ENCODE assay signal across 8 cellular contexts in the genomic region with DNA sequence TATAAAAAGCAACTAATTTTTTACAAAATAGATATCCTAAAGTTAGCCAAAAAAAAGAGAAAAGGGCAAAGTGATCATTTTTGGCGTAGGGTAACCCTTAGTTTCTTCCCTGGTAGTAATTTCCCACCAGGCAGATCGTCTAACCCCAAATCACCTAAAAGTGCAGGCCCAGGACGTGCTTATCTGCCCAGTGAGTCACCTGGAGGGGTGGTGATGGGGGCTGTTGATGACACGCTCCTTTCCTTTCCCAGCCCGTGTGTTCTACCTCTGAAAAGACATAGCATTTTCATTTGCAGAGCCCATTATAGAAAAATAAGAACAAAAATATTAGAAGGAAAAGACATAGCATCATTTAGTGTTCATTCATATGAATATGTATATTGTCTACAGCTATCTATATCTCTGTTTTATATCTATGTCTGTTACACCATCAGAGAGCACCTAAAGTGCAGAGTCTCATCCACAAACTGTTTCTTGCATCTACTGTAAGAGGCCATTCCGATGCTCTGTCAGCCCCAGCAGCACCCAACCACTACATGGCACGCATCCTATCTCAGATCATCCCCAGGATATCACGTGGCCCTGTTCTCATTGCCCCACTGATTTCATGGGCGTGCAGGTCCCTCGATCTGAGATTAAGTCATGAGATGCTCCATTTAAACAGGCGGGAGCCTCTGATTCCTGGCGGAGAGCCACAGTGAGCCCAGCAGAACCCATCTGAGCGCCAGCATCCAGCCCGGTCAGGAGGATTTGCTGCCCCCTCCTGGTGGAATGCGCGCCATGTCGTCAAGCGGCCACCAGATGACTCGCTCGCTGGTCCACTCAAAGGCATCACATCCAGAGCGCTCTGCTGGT. TPM values are rescaled to one million over a fixed set of nuclear protein-coding genes. Genes with fewer than 3 reads are reported as not detected.
DNase-seq lines count a peak whose midpoint lies in the region; ATAC-seq and TF ChIP-seq lines count a peak whose summit lies in the region.

No MANE protein-coding gene starts in this region.

- no peak overlapping the region for H3K27ac ChIP-seq in RWPE1
- H3K27ac ChIP-seq in neuronal stem cell (replicated peaks; ENCODE audit: low read length): no peak overlapping the region
- peak overlapping the region; percentile 28 for H3K27ac ChIP-seq in substantia nigra (ENCODE audit: low read depth, low read length, poor library complexity, severe bottlenecking)

- peaks cover 0 to 2% of the 10 kb centered on the region in 2 donors for H3K4me1 ChIP-seq in neuronal stem cell (ENCODE audit: control insufficient read depth in 2 of 2, insufficient read depth in 1 of 2, low read depth in 1 of 2, low read length in 2 of 2)

- no peak overlapping the region for H3K9ac ChIP-seq in neuronal stem cell (ENCODE audit: low read depth, low read length, poor library complexity)

- H3K4me2 ChIP-seq in neuronal stem cell (ENCODE audit: insufficient read depth, low read length, poor library complexity, severe bottlenecking): no peak overlapping the region

- no peak overlapping the region for H4K91ac ChIP-seq in neuronal stem cell (ENCODE audit: low read depth, low read length, poor library complexity)

- CTCF ChIA-PET in RWPE1 (lab: Yijun Ruan, JAX): interaction anchor here (0.7 to 0.8 kb wide), 3 partner anchors 45 to 76 kb away, joined by 3 read pairs; no protein-coding TSS in a partner anchor

- H3K4me3 ChIP-seq in fibroblast of villous mesenchyme (ENCODE audit: low read depth, low read length): no peak overlapping the region
- H3K4me3 ChIP-seq in neuronal stem cell (ENCODE audit: low read length in 2 of 2): no peak overlapping the region

- no peak overlapping the region for H3K23ac ChIP-seq in neuronal stem cell (ENCODE audit: low read depth, low read length, poor library complexity)

- H3K79me1 ChIP-seq in neuronal stem cell (ENCODE audit: low read depth, low read length): no peaks in the 10 kb centered on the region

- peak; percentile 99 for TF ChIP-seq CTCF in GM12873 (IDR thresholded peaks at IDR 0.05; ENCODE audit: insufficient read depth, low read depth, low read length, missing control alignments)
- TF ChIP-seq CTCF in RWPE1 (conservative IDR thresholded peaks at IDR 0.05; ENCODE audit: low read depth): peak; percentile 82
- peak; percentile 98 for TF ChIP-seq CTCF in fibroblast of villous mesenchyme (IDR thresholded peaks at IDR 0.05; ENCODE audit: insufficient read depth, low read depth, low read length)

- no CpG with 5 or more reads among the region's 21 CpGs for WGBS in neuronal stem cell (ENCODE audit: extremely low coverage in 2 of 2, insufficient read length in 2 of 2, insufficient replicate concordance in 1 of 2), 2 donors

- H2BK12ac ChIP-seq in neuronal stem cell (ENCODE audit: low read length): no peak overlapping the region

- no peak overlapping the region for H2AK5ac ChIP-seq in neuronal stem cell (ENCODE audit: low read depth, low read length)

- POLR2A ChIA-PET in RWPE1 (lab: Yijun Ruan, JAX; ENCODE audit: low non-redundant PET): no interaction called here

- no peak overlapping the region for H3K18ac ChIP-seq in neuronal stem cell (ENCODE audit: low read length)

- H3K14ac ChIP-seq in neuronal stem cell (ENCODE audit: low read length): no peak overlapping the region

- no peak overlapping the region for H3K4ac ChIP-seq in neuronal stem cell (ENCODE audit: low read length)

- H4K8ac ChIP-seq in neuronal stem cell (ENCODE audit: low read depth, low read length): no peak overlapping the region

- H2AFZ ChIP-seq in neuronal stem cell (ENCODE audit: low read length): peak overlapping the region; percentile 52

- H3K27me3 ChIP-seq in neuronal stem cell (ENCODE audit: control insufficient read depth in 3 of 3, insufficient read depth in 3 of 3, low read depth in 1 of 3, low read length in 3 of 3): peaks cover 0 to 4% (median 0%) of the 10 kb centered on the region in 3 experiments

- no peak overlapping the region for H2BK5ac ChIP-seq in neuronal stem cell (ENCODE audit: low read length)

- DNase-seq in Kasumi-1 (lab: John Stamatoyannopoulos, UW): peak; percentile 55 to 58
- no peak for DNase-seq in RWPE1 (ENCODE audit: low spot score)
- peak; percentile 71 to 88 for DNase-seq in activated T-helper 1 cell treated with anti-CD3 and anti-CD28 coated beads, Interleukin-2, amount 50 U/mL, for 16 hours (ENCODE audit: low read depth in 1 of 2, low spot score in 1 of 2)
- peak; percentile 81 for DNase-seq in fibroblast of villous mesenchyme (ENCODE audit: low read depth)
- DNase-seq in neuronal stem cell (ENCODE audit: low spot score): peak; percentile 68
- peak in 47 of 49 donors; percentile 10 to 98 (median 77) for DNase-seq in substantia nigra (lab: John Stamatoyannopoulos, UW)

- H3K36me3 ChIP-seq in neuronal stem cell (replicated peaks in 1 of 2; ENCODE audit: control insufficient read depth in 2 of 2, insufficient read depth in 2 of 2, low read length in 2 of 2): no peaks in the 10 kb centered on the region

- ATAC-seq in GM18861 (IDR thresholded peaks at IDR 0.05; ENCODE audit: unreplicated experiment): no peak

- H2BK120ac ChIP-seq in neuronal stem cell (ENCODE audit: low read depth, low read length): no peak overlapping the region

- no peak overlapping the region for H2BK15ac ChIP-seq in neuronal stem cell (ENCODE audit: low read length)

- H3K9me3 ChIP-seq in neuronal stem cell (replicated peaks in 1 of 2; ENCODE audit: control insufficient read depth in 2 of 2, insufficient read depth in 1 of 2, low read depth in 1 of 2, low read length in 2 of 2): peaks cover 5% of the 10 kb centered on the region in 2 donors

RNA-seq across cellular contexts. Expression of gene LILRB3, which starts 8.5 kb away (rescaled TPM):
- total RNA-seq in fibroblast of villous mesenchyme: not detected in 2 replicates
- not detected for polyA plus RNA-seq in neuronal stem cell (2013, experiment 1 of 2)
- not detected for polyA plus RNA-seq in neuronal stem cell (2013, experiment 2 of 2)

RNA-seq across cellular contexts. Expression of gene LILRA6, which starts 11.3 kb away (rescaled TPM):
- total RNA-seq in fibroblast of villous mesenchyme: not detected in 2 replicates
- polyA plus RNA-seq in neuronal stem cell (2013, experiment 1 of 2): not detected
- polyA plus RNA-seq in neuronal stem cell (2013, experiment 2 of 2): not detected

RNA-seq across cellular contexts. Expression of gene LILRB5, which starts 25.8 kb away (rescaled TPM):
- not detected in 2 replicates for total RNA-seq in fibroblast of villous mesenchyme
- polyA plus RNA-seq in neuronal stem cell (2013, experiment 1 of 2): not detected
- not detected for polyA plus RNA-seq in neuronal stem cell (2013, experiment 2 of 2)

RNA-seq across cellular contexts. Expression of gene RPS9, which starts 30.6 kb away (rescaled TPM):
- total RNA-seq in fibroblast of villous mesenchyme: 985 and 1,373 TPM in 2 replicates
- polyA plus RNA-seq in neuronal stem cell (2013, experiment 1 of 2): 2,591 TPM
- polyA plus RNA-seq in neuronal stem cell (2013, experiment 2 of 2): 2,507 TPM

RNA-seq across cellular contexts. Expression of gene TSEN34, which starts 40.2 kb away (rescaled TPM):
- total RNA-seq in fibroblast of villous mesenchyme: 82.5 and 83.8 TPM in 2 replicates
- polyA plus RNA-seq in neuronal stem cell (2013, experiment 1 of 2): 39.4 TPM
- 39.2 TPM for polyA plus RNA-seq in neuronal stem cell (2013, experiment 2 of 2)
